In the genomic region with DNA sequence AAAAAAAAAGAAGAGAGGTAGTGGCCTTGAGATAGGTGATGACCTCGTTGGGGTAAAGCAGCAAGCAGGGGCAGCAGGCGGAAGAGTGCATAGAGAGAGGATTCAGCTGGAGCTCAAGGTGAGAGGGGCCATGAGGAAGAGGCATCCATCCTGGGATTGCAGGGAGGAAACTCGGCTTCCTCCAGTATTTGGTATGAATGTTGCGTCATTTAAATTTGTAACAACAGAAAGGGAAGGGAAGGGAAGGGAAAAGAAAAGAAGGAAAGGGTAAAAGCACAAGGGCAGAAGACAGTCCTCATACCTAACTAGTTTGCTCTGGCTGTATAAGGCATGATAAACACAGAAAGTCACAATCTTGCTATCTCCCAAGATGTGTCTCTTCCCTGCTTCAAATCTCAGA, we compare ENCODE assay signal across 2 cellular contexts.
TF ChIP-seq lines count a peak whose summit lies in the region.

No MANE protein-coding gene starts in this region.

TF ChIP-seq in IMR-90, 13 proteins besides CTCF, POLR2A, EP300 and RAD21:
- TF ChIP-seq, protein P1, sequence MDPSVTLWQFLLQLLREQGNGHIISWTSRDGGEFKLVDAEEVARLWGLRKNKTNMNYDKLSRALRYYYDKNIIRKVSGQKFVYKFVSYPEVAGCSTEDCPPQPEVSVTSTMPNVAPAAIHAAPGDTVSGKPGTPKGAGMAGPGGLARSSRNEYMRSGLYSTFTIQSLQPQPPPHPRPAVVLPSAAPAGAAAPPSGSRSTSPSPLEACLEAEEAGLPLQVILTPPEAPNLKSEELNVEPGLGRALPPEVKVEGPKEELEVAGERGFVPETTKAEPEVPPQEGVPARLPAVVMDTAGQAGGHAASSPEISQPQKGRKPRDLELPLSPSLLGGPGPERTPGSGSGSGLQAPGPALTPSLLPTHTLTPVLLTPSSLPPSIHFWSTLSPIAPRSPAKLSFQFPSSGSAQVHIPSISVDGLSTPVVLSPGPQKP (IDR thresholded peaks at IDR 0.05; ENCODE audit: borderline replicate concordance, low read depth, low read length), result no peak
- TF ChIP-seq CEBPB (IDR thresholded peaks at IDR 0.05; ENCODE audit: low read depth, low read length) (peak; percentile 56), MXI1 (IDR thresholded peaks at IDR 0.05; ENCODE audit: borderline replicate concordance, low read depth, low read length) (no peak)

TF ChIP-seq in H1, 55 proteins besides CTCF, POLR2A, EP300 and RAD21:
- TF ChIP-seq RBBP5 (IDR thresholded peaks at IDR 0.05; ENCODE audit: borderline replicate concordance, low read depth, low read length), result no peak
- TF ChIP-seq, protein P2, sequence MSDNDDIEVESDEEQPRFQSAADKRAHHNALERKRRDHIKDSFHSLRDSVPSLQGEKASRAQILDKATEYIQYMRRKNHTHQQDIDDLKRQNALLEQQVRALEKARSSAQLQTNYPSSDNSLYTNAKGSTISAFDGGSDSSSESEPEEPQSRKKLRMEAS (IDR thresholded peaks at IDR 0.05), result no peak
- no peak for TF ChIP-seq SP2 (IDR thresholded peaks at IDR 0.05; ENCODE audit: low read length)
- no peak for TF ChIP-seq NANOG (IDR thresholded peaks at IDR 0.05; ENCODE audit: insufficient read depth, low read depth, low read length, poor library complexity, severe bottlenecking)
- TF ChIP-seq RNF2 (IDR thresholded peaks at IDR 0.05; ENCODE audit: borderline replicate concordance, low read depth, low read length, missing control alignments, poor library complexity, severe bottlenecking), result no peak
- no peak for TF ChIP-seq BCL11A (IDR thresholded peaks at IDR 0.05; ENCODE audit: low read depth in 2 of 2, low read length in 2 of 2)
- TF ChIP-seq POLR2AphosphoS5 (IDR thresholded peaks at IDR 0.05; ENCODE audit: low read depth, low read length), result no peak
- TF ChIP-seq CEBPB (IDR thresholded peaks at IDR 0.05; ENCODE audit: low read depth, low read length), result no peak
- TF ChIP-seq KDM5A (IDR thresholded peaks at IDR 0.05; ENCODE audit: low read length), result no peak
- TF ChIP-seq TAF1 (IDR thresholded peaks at IDR 0.05; ENCODE audit: low read depth, low read length), result no peak
- no peak for TF ChIP-seq JUND (IDR thresholded peaks at IDR 0.05; ENCODE audit: low read length)
- no peak for TF ChIP-seq SIRT6 (IDR thresholded peaks at IDR 0.05; ENCODE audit: low read length)
- no peak for TF ChIP-seq BRCA1 (IDR thresholded peaks at IDR 0.05; ENCODE audit: low read depth, low read length)
